In the genomic region with DNA sequence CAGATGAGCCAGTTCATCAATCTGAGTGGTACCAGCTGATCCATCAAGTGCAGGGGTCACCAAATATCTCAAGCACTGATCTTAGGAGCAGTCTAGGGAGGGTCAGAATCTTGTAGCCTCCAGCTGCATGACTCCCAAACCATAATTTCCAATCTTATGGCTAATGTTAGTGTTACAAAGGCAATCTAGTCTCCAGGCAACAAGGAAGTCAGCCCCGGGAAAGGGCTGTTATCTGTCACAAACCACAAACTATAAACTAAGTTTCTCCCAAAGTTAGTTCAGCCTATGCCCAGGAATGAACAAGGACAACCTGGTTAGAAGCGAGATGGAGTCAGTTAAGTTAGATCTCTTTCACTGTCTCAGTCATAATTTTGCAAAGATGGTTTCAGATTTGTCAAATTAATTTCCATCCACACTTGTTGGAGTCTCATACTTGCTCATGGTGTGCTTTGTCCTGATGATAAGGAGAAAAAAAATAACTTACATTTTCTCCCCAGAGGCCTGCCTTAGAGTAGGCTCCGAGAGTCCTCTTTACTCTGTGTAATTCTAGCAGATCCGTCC, we compare ENCODE assay signal across 25 cellular contexts. TPM values are rescaled to one million over a fixed set of nuclear protein-coding genes. Genes with fewer than 3 reads are reported as not detected.
"Had no signal": no experiment of that assay in that cellular context is flagged by ENCODE, and none has a peak within 500 bp of the region (broad histone marks: within the 10 kb centered on the region; RNA-seq: fewer than 3 reads in every experiment).

No MANE protein-coding gene starts in this region.

- H3K36me3 Mint-ChIP-seq: activated CD8-positive, alpha-beta memory T cell treated with anti-CD3 and anti-CD28 coated beads, Interleukin-2, amount 10 ng/mL, durations not matched to agents 7 days and 5 days; activated naive CD8-positive, alpha-beta T cell treated with anti-CD3 and anti-CD28 coated beads, Interleukin-2, amount 10 ng/mL, durations not matched to agents 7 days and 5 days; naive thymus-derived CD4-positive, alpha-beta T cell had no signal

- H3K27me3 ChIP-seq: body of pancreas, dorsolateral prefrontal cortex, gastrocnemius medialis, ovary, vagina had no signal

- H3K4me3 ChIP-seq: body of pancreas, dorsolateral prefrontal cortex, gastrocnemius medialis, left ventricle myocardium inferior, mucosa of descending colon, ovary, psoas muscle, skin epidermis, vagina had no signal

- H3K27ac Mint-ChIP-seq: activated CD4-positive, alpha-beta memory T cell treated with anti-CD3 and anti-CD28 coated beads, Interleukin-2, amount 10 ng/mL, durations not matched to agents 7 days and 5 days; activated CD8-positive, alpha-beta memory T cell treated with anti-CD3 and anti-CD28 coated beads, Interleukin-2, amount 10 ng/mL, durations not matched to agents 7 days and 5 days; activated naive CD8-positive, alpha-beta T cell treated with anti-CD3 and anti-CD28 coated beads, Interleukin-2, amount 10 ng/mL, durations not matched to agents 7 days and 5 days; stimulated activated naive CD8-positive, alpha-beta T cell treated with anti-CD3 and anti-CD28 coated beads, Interleukin-15, amount 100 ng/mL, for 72 hours had no signal

- H3K27me3 Mint-ChIP-seq: activated naive CD8-positive, alpha-beta T cell treated with anti-CD3 and anti-CD28 coated beads, Interleukin-2, amount 10 ng/mL, durations not matched to agents 7 days and 5 days; stimulated activated naive CD8-positive, alpha-beta T cell treated with anti-CD3 and anti-CD28 coated beads, Interleukin-15, amount 100 ng/mL, for 72 hours had no signal

- H3K9me3 Mint-ChIP-seq: activated CD4-positive, alpha-beta memory T cell treated with anti-CD3 and anti-CD28 coated beads, Interleukin-2, amount 10 ng/mL, durations not matched to agents 7 days and 5 days; activated naive CD8-positive, alpha-beta T cell treated with anti-CD3 and anti-CD28 coated beads, Interleukin-2, amount 10 ng/mL, durations not matched to agents 7 days and 5 days; stimulated activated naive CD8-positive, alpha-beta T cell treated with anti-CD3 and anti-CD28 coated beads, Interleukin-15, amount 100 ng/mL, for 72 hours had no signal

- ATAC-seq: activated CD8-positive, alpha-beta memory T cell treated with anti-CD3 and anti-CD28 coated beads, Interleukin-2, amount 10 ng/mL, durations not matched to agents 7 days and 5 days; body of pancreas; gastrocnemius medialis; mucosa of descending colon; naive thymus-derived CD4-positive, alpha-beta T cell; psoas muscle; right cardiac atrium; stimulated activated naive CD8-positive, alpha-beta T cell treated with anti-CD3 and anti-CD28 coated beads, Interleukin-15, amount 100 ng/mL, for 72 hours had no signal

- H3K9me3 ChIP-seq: body of pancreas, gastrocnemius medialis, left ventricle myocardium inferior, mucosa of descending colon, ovary, psoas muscle, vagina had no signal

- H3K36me3 ChIP-seq: gastrocnemius medialis, left ventricle myocardium inferior, ovary, vagina had no signal

- H3K4me3 Mint-ChIP-seq: activated CD4-positive, alpha-beta memory T cell treated with anti-CD3 and anti-CD28 coated beads, Interleukin-2, amount 10 ng/mL, durations not matched to agents 7 days and 5 days; activated CD8-positive, alpha-beta memory T cell treated with anti-CD3 and anti-CD28 coated beads, Interleukin-2, amount 10 ng/mL, durations not matched to agents 7 days and 5 days; activated naive CD8-positive, alpha-beta T cell treated with anti-CD3 and anti-CD28 coated beads, Interleukin-2, amount 10 ng/mL, durations not matched to agents 7 days and 5 days; naive thymus-derived CD4-positive, alpha-beta T cell; stimulated activated naive CD8-positive, alpha-beta T cell treated with anti-CD3 and anti-CD28 coated beads, Interleukin-15, amount 100 ng/mL, for 72 hours had no signal

- DNase-seq: activated CD4-positive, alpha-beta memory T cell treated with anti-CD3 and anti-CD28 coated beads, Interleukin-2, amount 10 ng/mL, durations not matched to agents 7 days and 5 days; activated CD4-positive, alpha-beta T cell treated with anti-CD3 and anti-CD28 coated beads for 48 hours; activated CD4-positive, CD25-positive, alpha-beta regulatory T cell; activated CD8-positive, alpha-beta memory T cell treated with anti-CD3 and anti-CD28 coated beads, Interleukin-2, amount 10 ng/mL, durations not matched to agents 7 days and 5 days; activated naive CD8-positive, alpha-beta T cell treated with anti-CD3 and anti-CD28 coated beads, Interleukin-2, amount 10 ng/mL, durations not matched to agents 7 days and 5 days; body of pancreas; caudate nucleus; dorsolateral prefrontal cortex; gastrocnemius medialis; kidney; left ventricle myocardium inferior; naive thymus-derived CD4-positive, alpha-beta T cell; ovary; psoas muscle; right cardiac atrium; stimulated activated naive CD8-positive, alpha-beta T cell treated with anti-CD3 and anti-CD28 coated beads, Interleukin-15, amount 100 ng/mL, for 72 hours; trophoblast cell had no signal

- FAIRE-seq: colon, kidney, TTC549 had no signal

- H3K27ac ChIP-seq: body of pancreas, dorsolateral prefrontal cortex, gastrocnemius medialis, left ventricle myocardium inferior, ovary, psoas muscle, skin epidermis, vagina had no signal

RNA-seq across cellular contexts. Expression of a gene that starts 49.9 kb away (rescaled TPM):
- total RNA-seq: activated CD4-positive, alpha-beta memory T cell treated with anti-CD3 and anti-CD28 coated beads, Interleukin-2, amount 10 ng/mL, durations not matched to agents 7 days and 5 days; activated CD8-positive, alpha-beta memory T cell treated with anti-CD3 and anti-CD28 coated beads, Interleukin-2, amount 10 ng/mL, durations not matched to agents 7 days and 5 days; activated naive CD8-positive, alpha-beta T cell treated with anti-CD3 and anti-CD28 coated beads, Interleukin-2, amount 10 ng/mL, durations not matched to agents 7 days and 5 days; body of pancreas; epithelial cell of proximal tubule; gastrocnemius medialis; kidney; left ventricle myocardium inferior; mucosa of descending colon; naive thymus-derived CD4-positive, alpha-beta T cell; psoas muscle; right cardiac atrium; T-helper 2 cell treated with Interferon-gamma antibody and Interleukin-4, amounts not matched to agents 100 ng/mL and 5 ng/mL, for 36 hours; temporal lobe; vagina had no signal
- polyA plus RNA-seq: naive thymus-derived CD4-positive, alpha-beta T cell; ovary; psoas muscle; right cardiac atrium had no signal
